10 cellular contexts compared by ENCODE assay signal in genomic region chr4:105895324-105895608, GRCh38. TPM values are rescaled to one million over a fixed set of nuclear protein-coding genes. Genes with fewer than 3 reads are reported as not detected.
DNase-seq lines count a peak whose midpoint lies in the region; ATAC-seq and TF ChIP-seq lines count a peak whose summit lies in the region.
"Had no signal": no experiment of that assay in that cellular context is flagged by ENCODE, and none has a peak within 500 bp of the region (broad histone marks: within the 10 kb centered on the region; RNA-seq: fewer than 3 reads in every experiment).

NPNT (plus strand) TSS chr4:105895471; CDS start chr4:105895653, 182 bp downstream.

- TF ChIP-seq POLR2A in heart left ventricle (IDR thresholded peaks at IDR 0.05), result peak in 1 of 2 donors; percentile 23

- DNase-seq in DMS 273 (lab: John Stamatoyannopoulos, UW; ENCODE audit: unreplicated experiment) (peak; percentile 44), DMS 273 treated with DMSO at 0.1 percent for 48 hours (lab: John Stamatoyannopoulos, UW) (no peak), SJCRH30 (no peak), heart left ventricle (peak in 4 of 5 donors; percentile 7 to 24 (median 14)), renal cortical epithelial cell (ENCODE audit: low read depth) (no peak), SIG-M5 (lab: John Stamatoyannopoulos, UW) (no peak)

- no peaks in the 10 kb centered on the region for H3K36me3 ChIP-seq in SJCRH30
- H3K36me3 ChIP-seq in heart left ventricle, result no peaks in the 10 kb centered on the region

- no peak for TF ChIP-seq CTCF in heart left ventricle (IDR thresholded peaks at IDR 0.05)

- H3K4me3 ChIP-seq in SJCRH30 (peak within 1 kb of the TSS; percentile 75), heart left ventricle (peak within 1 kb of the TSS; percentile 36 to 65 (median 55))

- H3K9me3 ChIP-seq in SJCRH30 (replicated peaks) (no peaks in the 10 kb centered on the region), heart left ventricle (no peaks in the 10 kb centered on the region)

- H3K4me1 ChIP-seq in SJCRH30, result peaks cover 9% of the 10 kb centered on the region; the same call in 1 of the 2 replicates
- peaks cover 0 to 20% (median 6%) of the 10 kb centered on the region in 12 donors for H3K4me1 ChIP-seq in heart left ventricle

- H3K27ac ChIP-seq in SJCRH30 (peak within 1 kb of the TSS; percentile 81), heart left ventricle (peak within 1 kb of the TSS in 3 of 12 donors; percentile 5 to 43 (median 42))

- ATAC-seq in HG02981 (IDR thresholded peaks at IDR 0.05; ENCODE audit: unreplicated experiment), result peak; percentile 24
- ATAC-seq in heart left ventricle, result peak in 3 of 4 donors; percentile 54 to 78 (median 71)
- no peak for ATAC-seq in HG02840 (IDR thresholded peaks at IDR 0.05; ENCODE audit: low FRiP score, unreplicated experiment)

- no peaks in the 10 kb centered on the region for H3K27me3 ChIP-seq in SJCRH30
- H3K27me3 ChIP-seq in heart left ventricle, result peaks cover 0 to 42% (median 11%) of the 10 kb centered on the region in 9 donors

- 1% methylated on average over 34 of the region's 34 CpGs; no CpG with 5 or more reads in 2 of the 4 donors for WGBS in heart left ventricle, 4 donors

- intact Hi-C loops in heart left ventricle (cut with DNase I), result no loop called here

RNA-seq across cellular contexts. Expression of gene NPNT, which starts in this region (rescaled TPM):
- 64.4 and 71.8 TPM in 2 replicates for total RNA-seq in SJCRH30 (2014; rRNA removed; shearing (Covaris generic))
- total RNA-seq in heart left ventricle (10 to 100 TPM in 5 of 9 donors, 1 to 10 TPM in 4; 1.7 to 17.4 (median 10.9) TPM), renal cortical epithelial cell (10.3 and 47.2 TPM in 2 replicates)
- 10 to 100 TPM in 1 of 2 donors, 1 to 10 TPM in 1; 3.2 to 32.7 TPM for polyA plus RNA-seq in heart left ventricle
- total RNA-seq: natural killer cell treated with Interleukin-12 subunit alpha and Interleukin-12 subunit beta and Interleukin-15 and Interleukin-18, amount 100 ng/mL, for 72 hours; SK-MEL-5 had no signal

Comparison
In these comparisons a context has a peak if more than half of its experiments do, and no peak if none do; other contexts are left out.
1. DNase-seq: peak in DMS 273 (single experiment) and heart left ventricle (4 of 5); none in DMS 273 treated with DMSO at 0.1 percent for 48 hours (single experiment), SJCRH30 (0 of 2), renal cortical epithelial cell (single experiment) and SIG-M5 (single experiment).